Comparison of ENCODE assay signal across 12 cellular contexts in genomic region chr2:191636235-191636543, GRCh38. TPM values are rescaled to one million over a fixed set of nuclear protein-coding genes. Genes with fewer than 3 reads are reported as not detected.
DNase-seq lines count a peak whose midpoint lies in the region; ATAC-seq, FAIRE-seq and TF ChIP-seq lines count a peak whose summit lies in the region.
"Had no signal": no experiment of that assay in that cellular context is flagged by ENCODE, and none has a peak within 500 bp of the region (broad histone marks: within the 10 kb centered on the region; RNA-seq: fewer than 3 reads in every experiment).

No MANE protein-coding gene starts in this region.

- peaks cover 18% of the 10 kb centered on the region for H3K4me1 ChIP-seq in vagina
- peaks cover 0 to 13% (median 4%) of the 10 kb centered on the region in 3 donors for H3K4me1 ChIP-seq in pancreas

- CTCF ChIA-PET in RWPE1 (lab: Yijun Ruan, JAX), result no interaction called here

- no peaks in the 10 kb centered on the region for H3K9me3 Mint-ChIP-seq in activated naive CD4-positive, alpha-beta T cell treated with anti-CD3 and anti-CD28 coated beads, Interleukin-2, amount 50 U/mL, for 72 hours
- H3K9me3 Mint-ChIP-seq: central memory CD8-positive, alpha-beta T cell had no signal

- intact Hi-C loops in vagina (cut with DNase I), result no loop called here
- intact Hi-C loops in pancreas (cut with DNase I), result no loop called here

- no peak for TF ChIP-seq POLR2A in vagina (IDR thresholded peaks at IDR 0.05)

- H3K36me3 ChIP-seq in vagina, result no peaks in the 10 kb centered on the region
- H3K36me3 ChIP-seq in pancreas, result no peaks in the 10 kb centered on the region

- DNase-seq in activated naive CD4-positive, alpha-beta T cell treated with anti-CD3 and anti-CD28 coated beads, Interleukin-2, amount 50 U/mL, for 72 hours (ENCODE audit: low spot score in 2 of 2), result no peak
- DNase-seq in activated naive CD4-positive, alpha-beta T cell (lab: John Stamatoyannopoulos, UW), result no peak
- peak; percentile 42 for DNase-seq in RWPE1 (ENCODE audit: low spot score)
- peak; percentile 76 for DNase-seq in fibroblast of gingiva (ENCODE audit: low read depth)
- DNase-seq in smooth muscle cell of the brain vasculature (ENCODE audit: low read depth, low spot score), result peak; percentile 23
- DNase-seq in vagina (ENCODE audit: extremely low spot score in 2 of 2), result no peak
- DNase-seq in pancreas, result no peak
- DNase-seq in amniotic stem cell (lab: John Stamatoyannopoulos, UW), result no peak
- DNase-seq: glutamatergic neuron; SIG-M5; stimulated activated naive CD4-positive, alpha-beta T cell treated with Interleukin-2 at 50 U/mL for 16 hours had no signal

- no peak for FAIRE-seq in pancreas (lab: Jason Lieb, UNC)

- H3K27me3 ChIP-seq in vagina (no peaks in the 10 kb centered on the region), pancreas (no peaks in the 10 kb centered on the region)

- H3K9me3 ChIP-seq in vagina (no peaks in the 10 kb centered on the region), pancreas (no peaks in the 10 kb centered on the region)

- POLR2A ChIA-PET in RWPE1 (lab: Yijun Ruan, JAX; ENCODE audit: low non-redundant PET), result no interaction called here

- H3K27ac ChIP-seq in RWPE1 (no peak overlapping the region), vagina (no peak overlapping the region), pancreas (no peak overlapping the region)

- peak overlapping the region; percentile 22 to 63 for H3K27ac Mint-ChIP-seq in activated naive CD4-positive, alpha-beta T cell treated with anti-CD3 and anti-CD28 coated beads, Interleukin-2, amount 50 U/mL, for 72 hours

- TF ChIP-seq CTCF in RWPE1 (conservative IDR thresholded peaks at IDR 0.05; ENCODE audit: low read depth), result no peak
- no peak for TF ChIP-seq CTCF in vagina (IDR thresholded peaks at IDR 0.05)
- TF ChIP-seq CTCF in pancreas (IDR thresholded peaks at IDR 0.05), result no peak

- H3K36me3 Mint-ChIP-seq in activated naive CD4-positive, alpha-beta T cell treated with anti-CD3 and anti-CD28 coated beads, Interleukin-2, amount 50 U/mL, for 72 hours, result no peaks in the 10 kb centered on the region

- H3K4me3 ChIP-seq in vagina (no peak overlapping the region), pancreas (no peak overlapping the region)

- ATAC-seq in activated naive CD4-positive, alpha-beta T cell treated with anti-CD3 and anti-CD28 coated beads, Interleukin-2, amount 50 U/mL, for 72 hours, result peak in 1 of 2 donors; percentile 31
- no peak for ATAC-seq in pancreas

RNA-seq across cellular contexts. Expression of gene NABP1, which starts 41.7 kb away (rescaled TPM):
- 10 to 100 TPM; 53.7 to 59.7 TPM for total RNA-seq in activated naive CD4-positive, alpha-beta T cell treated with anti-CD3 and anti-CD28 coated beads, Interleukin-2, amount 50 U/mL, for 72 hours
- 35.1 TPM for total RNA-seq in vagina
- 10 to 100 TPM in 2 of 6 donors, 1 to 10 TPM in 4; 2.9 to 12.8 (median 6.2) TPM for total RNA-seq in pancreas
- 1 to 10 TPM; 4.3 to 5.0 TPM for polyA plus RNA-seq in pancreas

Comparison
In these comparisons a context has a peak if more than half of its experiments do, and no peak if none do; other contexts are left out.
1. DNase-seq: peak in RWPE1 (single experiment), fibroblast of gingiva (single experiment) and smooth muscle cell of the brain vasculature (single experiment); none in activated naive CD4-positive, alpha-beta T cell treated with anti-CD3 and anti-CD28 coated beads, Interleukin-2, amount 50 U/mL, for 72 hours (0 of 2), activated naive CD4-positive, alpha-beta T cell (0 of 4), vagina (0 of 2), pancreas (0 of 6) and amniotic stem cell (single experiment).